Comparison of ENCODE assay signal across 8 cellular contexts in genomic region chr2:156342252-156343095, GRCh38. TPM values are rescaled to one million over a fixed set of nuclear protein-coding genes. Genes with fewer than 3 reads are reported as not detected.
DNase-seq lines count a peak whose midpoint lies in the region; ATAC-seq and TF ChIP-seq lines count a peak whose summit lies in the region.

No MANE protein-coding gene starts in this region.

- H3K9me3 ChIP-seq in AG04450 (ENCODE audit: control insufficient read depth, insufficient read depth, low read length) = no peaks in the 10 kb centered on the region; the same call in 1 of the 2 replicates

- no peak for TF ChIP-seq CTCF in AG04450 (IDR thresholded peaks at IDR 0.05; ENCODE audit: low read depth, low read length)

- CTCF ChIA-PET in AG04450 (lab: Charles Lee) = interaction anchor here (1.5 to 2.6 kb wide), 3 partner anchors 8 to 247 kb away, joined by 4 to 13 read pairs (median 12); no protein-coding TSS in a partner anchor

- H3K4me3 ChIP-seq in AG04450 (ENCODE audit: low read depth, low read length) = peak overlapping the region; percentile 82

- ATAC-seq in GM18907 (IDR thresholded peaks at IDR 0.05; ENCODE audit: unreplicated experiment) (peak; percentile 64), HG03135 (IDR thresholded peaks at IDR 0.05; ENCODE audit: unreplicated experiment) (peak; percentile 57)

- peak overlapping the region; percentile 100 for H3K27ac ChIP-seq in AG04450 (ENCODE audit: low read depth, low read length)

- POLR2A ChIA-PET in AG04450 (lab: Yijun Ruan, JAX) = interaction anchor here (0.5 to 1.5 kb wide), 5 partner anchors 9 to 922 kb away, joined by 3 to 4 read pairs (median 3); no protein-coding TSS in a partner anchor

- H3K27me3 ChIP-seq in AG04450 (ENCODE audit: control insufficient read depth, insufficient read depth, low read length) = no peaks in the 10 kb centered on the region

- DNase-seq in AG04450 (ENCODE audit: low read depth, low spot score) (peak; percentile 84), NCI-H2227 treated with DMSO at 0.1 percent for 48 hours (lab: John Stamatoyannopoulos, UW) (peak; percentile 94), cerebellum (ENCODE audit: low spot score) (peak; percentile 94), kidney tubule cell (ENCODE audit: low spot score) (peak; percentile 94)
- peak; percentile 89 for DNase-seq in activated CD4-positive, alpha-beta T cell treated with anti-CD3 and anti-CD28 coated beads for 1 hour
- DNase-seq in stimulated activated CD4-positive, alpha-beta T cell treated with anti-CD3 and anti-CD28 coated beads, Interleukin-15, amount 100 ng/mL, for 48 hours (ENCODE audit: low read depth in 2 of 2) = peak; percentile 78 to 79

RNA-seq across cellular contexts. Expression of gene NR4A2, which starts 10.0 kb away (rescaled TPM):
- 0.93 and 1.0 TPM in 2 replicates for polyA plus RNA-seq in AG04450 (2011; rRNA removed)
- polyA minus RNA-seq in AG04450 (2011; rRNA and poly(A)+ RNA removed) = 3.3 and 4.1 TPM in 2 replicates
- 0.45 TPM for total RNA-seq in cerebellum

Comparison
In these comparisons a context has a peak if more than half of its experiments do, and no peak if none do; other contexts are left out.
1. Peak in every context shown above with its lines: DNase-seq, ATAC-seq, H3K4me3 ChIP-seq and H3K27ac ChIP-seq.